ENCODE assay signal across 25 cellular contexts in the genomic region with DNA sequence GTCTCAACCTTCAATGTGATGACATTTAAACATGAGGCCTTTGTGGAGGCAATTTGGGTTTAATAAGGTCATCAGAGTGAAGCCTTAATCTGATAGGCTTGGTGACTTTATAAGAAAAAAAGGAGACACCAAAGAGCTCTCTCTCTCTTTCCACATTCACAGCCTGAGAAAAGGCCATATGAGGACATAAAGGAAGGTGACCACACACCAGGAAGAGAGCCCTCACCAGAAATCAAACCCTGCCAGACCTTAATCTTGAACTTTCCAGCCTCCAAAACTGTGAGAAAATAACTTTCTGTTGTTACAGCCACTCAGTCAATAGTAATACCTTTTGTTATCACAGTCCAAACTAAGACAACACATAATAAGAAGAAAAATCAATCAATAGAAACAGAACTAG. TPM values are rescaled to one million over a fixed set of nuclear protein-coding genes. Genes with fewer than 3 reads are reported as not detected.
"Had no signal": no experiment of that assay in that cellular context is flagged by ENCODE, and none has a peak within 500 bp of the region (broad histone marks: within the 10 kb centered on the region; RNA-seq: fewer than 3 reads in every experiment).

No MANE protein-coding gene starts in this region.

- H3K27ac ChIP-seq: brain microvascular endothelial cell, heart right ventricle, lower lobe of right lung, thyroid gland, upper lobe of right lung, WERI-Rb-1 had no signal

- H3K4me3 Mint-ChIP-seq: activated CD8-positive, alpha-beta T cell treated with anti-CD3 and anti-CD28 coated beads, Interleukin-2, amount 10 ng/mL, durations not matched to agents 7 days and 5 days; activated naive CD4-positive, alpha-beta T cell treated with anti-CD3 and anti-CD28 coated beads, Interleukin-2, amount 50 U/mL, for 24 hours; naive thymus-derived CD4-positive, alpha-beta T cell; neural crest cell had no signal

- H3K36me3 Mint-ChIP-seq: activated naive CD4-positive, alpha-beta T cell treated with anti-CD3 and anti-CD28 coated beads, Interleukin-2, amount 50 U/mL, for 24 hours; naive thymus-derived CD4-positive, alpha-beta T cell had no signal

- H3K27ac Mint-ChIP-seq: activated CD8-positive, alpha-beta T cell treated with anti-CD3 and anti-CD28 coated beads, Interleukin-2, amount 10 ng/mL, durations not matched to agents 7 days and 5 days; activated naive CD4-positive, alpha-beta T cell treated with anti-CD3 and anti-CD28 coated beads, Interleukin-2, amount 50 U/mL, for 24 hours; naive thymus-derived CD4-positive, alpha-beta T cell; progenitor cell of endocrine pancreas had no signal

- H3K4me3 ChIP-seq: heart right ventricle, lower lobe of right lung, thyroid gland, upper lobe of right lung had no signal

- H3K27me3 Mint-ChIP-seq: progenitor cell of endocrine pancreas had no signal

- H3K4me1 Mint-ChIP-seq: activated naive CD4-positive, alpha-beta T cell treated with anti-CD3 and anti-CD28 coated beads, Interleukin-2, amount 50 U/mL, for 24 hours; naive thymus-derived CD4-positive, alpha-beta T cell had no signal

- DNase-seq: activated CD4-positive, alpha-beta T cell treated with anti-CD3 and anti-CD28 coated beads, Interleukin-2, amount 50 U/mL, for 1 hour; activated CD4-positive, CD25-positive, alpha-beta regulatory T cell treated with anti-CD3 and anti-CD28 coated beads, Interleukin-2, amount 50 U/mL, for 72 hours; activated CD8-positive, alpha-beta T cell treated with anti-CD3 and anti-CD28 coated beads, Interleukin-2, amount 10 ng/mL, durations not matched to agents 7 days and 5 days; activated gamma-delta T cell treated with Interleukin-2 at 50 U/mL for 16 hours; activated T-cell treated with anti-CD3 and anti-CD28 coated beads, Interleukin-2, amount 50 U/mL, for 1 hour; aorta; brain microvascular endothelial cell; caudate nucleus; effector memory CD4-positive, alpha-beta T cell; heart right ventricle; kidney; lower lobe of right lung; naive thymus-derived CD4-positive, alpha-beta T cell; occipital lobe; stimulated activated CD4-positive, alpha-beta T cell treated with anti-CD3 and anti-CD28 coated beads, Interleukin-4, amount 100 ng/mL, for 1 hour; stimulated activated naive CD8-positive, alpha-beta T cell treated with anti-CD3 and anti-CD28 coated beads, Interleukin-15, Interleukin-2, amounts not matched to agents 100 U/mL and 50 U/mL, for 24 hours; substantia nigra; T-helper 2 cell; thyroid gland; upper lobe of right lung; WERI-Rb-1 had no signal

- H3K27me3 ChIP-seq: brain microvascular endothelial cell, heart right ventricle, thyroid gland, upper lobe of right lung had no signal

- ATAC-seq: activated CD8-positive, alpha-beta T cell treated with anti-CD3 and anti-CD28 coated beads, Interleukin-2, amount 10 ng/mL, durations not matched to agents 7 days and 5 days; esophagus mucosa; heart right ventricle; lower lobe of right lung; naive thymus-derived CD4-positive, alpha-beta T cell; stimulated activated naive CD8-positive, alpha-beta T cell treated with anti-CD3 and anti-CD28 coated beads, Interleukin-15, Interleukin-2, amounts not matched to agents 100 U/mL and 50 U/mL, for 24 hours; upper lobe of right lung had no signal

- H3K9me3 ChIP-seq: lower lobe of right lung, thyroid gland, upper lobe of right lung had no signal

- H3K4me1 ChIP-seq: lower lobe of right lung, thyroid gland, upper lobe of right lung had no signal

- H3K36me3 ChIP-seq: heart right ventricle, lower lobe of right lung, thyroid gland, upper lobe of right lung, WERI-Rb-1 had no signal

RNA-seq across cellular contexts. Expression of a gene that starts 47.7 kb away (rescaled TPM):
- polyA plus RNA-seq: naive thymus-derived CD4-positive, alpha-beta T cell had no signal
